In genomic region chr4:186701788-186702187, GRCh38 we compare ENCODE assay signal across 15 cellular contexts. TPM values are rescaled to one million over a fixed set of nuclear protein-coding genes. Genes with fewer than 3 reads are reported as not detected.
DNase-seq lines count a peak whose midpoint lies in the region; ATAC-seq, FAIRE-seq and TF ChIP-seq lines count a peak whose summit lies in the region.
"Had no signal": no experiment of that assay in that cellular context is flagged by ENCODE, and none has a peak within 500 bp of the region (broad histone marks: within the 10 kb centered on the region; RNA-seq: fewer than 3 reads in every experiment).

No MANE protein-coding gene starts in this region.

- H3K27ac ChIP-seq in astrocyte (ENCODE audit: low read depth, low read length) = peak overlapping the region; percentile 81
- peak overlapping the region; percentile 69 for H3K27ac ChIP-seq in layer of hippocampus (ENCODE audit: low read depth, low read length)
- H3K27ac ChIP-seq: neutrophil had no signal

- H3K4me3 Mint-ChIP-seq in Calu3 (ENCODE audit: low read depth, unreplicated experiment) = peak overlapping the region; percentile 59
- peak overlapping the region; percentile 23 for H3K4me3 Mint-ChIP-seq in astrocyte (ENCODE audit: unreplicated experiment)
- no peak overlapping the region for H3K4me3 Mint-ChIP-seq in T-helper 2 cell treated with Interferon-gamma antibody and Interleukin-4, amounts not matched to agents 5 μg/mL and 100 μg/mL, for 36 hours
- H3K4me3 Mint-ChIP-seq: effector memory CD8-positive, alpha-beta T cell had no signal

- H4K20me1 ChIP-seq in astrocyte (ENCODE audit: insufficient read depth, low read length) = peaks cover 97% of the 10 kb centered on the region

- DNase-seq in Calu3 (no peak), astrocyte (ENCODE audit: low read depth) (no peak), skeletal muscle cell (ENCODE audit: low read depth) (no peak), hepatic stellate cell (ENCODE audit: low spot score) (no peak), left colon (no peak), NCI-H2081 (lab: John Stamatoyannopoulos, UW) (no peak)
- DNase-seq in T-helper 2 cell treated with Interferon-gamma antibody and Interleukin-4, amounts not matched to agents 5 μg/mL and 100 μg/mL, for 36 hours (ENCODE audit: low spot score) = no peak
- DNase-seq: activated CD4-positive, alpha-beta T cell treated with anti-CD3 and anti-CD28 coated beads, Interleukin-2, amount 50 U/mL, for 1 hour; AML-193; effector memory CD8-positive, alpha-beta T cell; KG1; NCI-H1436 treated with DMSO at 0.1 percent for 48 hours had no signal

- BruUV-seq in Calu3 (replicated peaks; lab: Mats Ljungman, UMichigan) = no TSS peak

- H3K4me1 Mint-ChIP-seq in Calu3 (ENCODE audit: low read depth, unreplicated experiment) (peaks cover 76% of the 10 kb centered on the region), astrocyte (ENCODE audit: low read depth, unreplicated experiment) (peaks cover 58% of the 10 kb centered on the region)
- no peaks in the 10 kb centered on the region for H3K4me1 Mint-ChIP-seq in T-helper 2 cell treated with Interferon-gamma antibody and Interleukin-4, amounts not matched to agents 5 μg/mL and 100 μg/mL, for 36 hours (ENCODE audit: low read depth)

- H3K4me2 ChIP-seq in astrocyte (ENCODE audit: low read length) = peak overlapping the region; percentile 74

- CTCF ChIA-PET in Calu3 (lab: Charles Lee) = no interaction called here

- ATAC-seq in left colon = no peak
- ATAC-seq: effector memory CD8-positive, alpha-beta T cell had no signal

- H3K36me3 ChIP-seq in astrocyte (ENCODE audit: insufficient read depth, low read length) = peaks cover 21% of the 10 kb centered on the region
- H3K36me3 ChIP-seq: neutrophil had no signal

- peak overlapping the region; percentile 73 for H3K9ac ChIP-seq in astrocyte (ENCODE audit: low read length)

- H3K36me3 Mint-ChIP-seq in Calu3 (ENCODE audit: insufficient read depth, unreplicated experiment) (peaks cover 28% of the 10 kb centered on the region), astrocyte (ENCODE audit: low read depth, unreplicated experiment) (peaks cover 43% of the 10 kb centered on the region)
- no peaks in the 10 kb centered on the region for H3K36me3 Mint-ChIP-seq in T-helper 2 cell treated with Interferon-gamma antibody and Interleukin-4, amounts not matched to agents 5 μg/mL and 100 μg/mL, for 36 hours (ENCODE audit: low read depth)

- no peaks in the 10 kb centered on the region for H3K9me3 Mint-ChIP-seq in Calu3 (ENCODE audit: low read depth, unreplicated experiment)
- H3K9me3 Mint-ChIP-seq in astrocyte (ENCODE audit: unreplicated experiment) = no peaks in the 10 kb centered on the region
- H3K9me3 Mint-ChIP-seq in T-helper 2 cell treated with Interferon-gamma antibody and Interleukin-4, amounts not matched to agents 5 μg/mL and 100 μg/mL, for 36 hours = peaks cover 15% of the 10 kb centered on the region

- peaks cover 100% of the 10 kb centered on the region for H3K79me2 ChIP-seq in astrocyte (ENCODE audit: insufficient read depth, low read length)

- no peak for FAIRE-seq in astrocyte (lab: Jason Lieb, UNC)
- FAIRE-seq: urothelium cell line had no signal

- no peak overlapping the region for H2AFZ ChIP-seq in astrocyte (ENCODE audit: low read depth, low read length)

- H3K27ac Mint-ChIP-seq in Calu3 (ENCODE audit: unreplicated experiment) (peak overlapping the region; percentile 67), astrocyte (ENCODE audit: unreplicated experiment) (peak overlapping the region; percentile 78)
- H3K27ac Mint-ChIP-seq in T-helper 2 cell treated with Interferon-gamma antibody and Interleukin-4, amounts not matched to agents 5 μg/mL and 100 μg/mL, for 36 hours = no peak overlapping the region
- H3K27ac Mint-ChIP-seq: effector memory CD8-positive, alpha-beta T cell had no signal

- TF ChIP-seq CTCF in Calu3 (IDR thresholded peaks at IDR 0.05; ENCODE audit: unreplicated experiment) = no peak
- no peak for TF ChIP-seq CTCF in astrocyte (IDR thresholded peaks at IDR 0.05; ENCODE audit: insufficient read depth, low read depth, low read length)

- H3K27me3 ChIP-seq in astrocyte (ENCODE audit: insufficient read depth, low read length) (no peaks in the 10 kb centered on the region), layer of hippocampus (ENCODE audit: control insufficient read depth, insufficient read depth, low read length) (no peaks in the 10 kb centered on the region)
- H3K27me3 ChIP-seq: neutrophil had no signal

- intact Hi-C loops in Calu3 (cut with micrococcal nuclease; ENCODE audit: unreplicated experiment) (no loop called here), left colon (cut with DNase I, micrococcal nuclease) (no loop called here)

- peaks cover 19% of the 10 kb centered on the region for H3K4me1 ChIP-seq in astrocyte (ENCODE audit: insufficient read depth, low read length)

- H3K9me3 ChIP-seq in astrocyte (ENCODE audit: insufficient read depth, low read depth, low read length) = no peaks in the 10 kb centered on the region
- H3K9me3 ChIP-seq: neutrophil had no signal

- H3K27me3 Mint-ChIP-seq in Calu3 (ENCODE audit: unreplicated experiment) (no peaks in the 10 kb centered on the region), astrocyte (ENCODE audit: low read depth, unreplicated experiment) (no peaks in the 10 kb centered on the region)
- H3K27me3 Mint-ChIP-seq in T-helper 2 cell treated with Interferon-gamma antibody and Interleukin-4, amounts not matched to agents 5 μg/mL and 100 μg/mL, for 36 hours (ENCODE audit: low read depth) = no peaks in the 10 kb centered on the region
- H3K27me3 Mint-ChIP-seq: effector memory CD8-positive, alpha-beta T cell had no signal

- H3K4me3 ChIP-seq in astrocyte (ENCODE audit: insufficient read depth, low read depth, low read length) (no peak overlapping the region), skeletal muscle cell (ENCODE audit: low read depth, low read length) (peak overlapping the region; percentile 3)

RNA-seq across cellular contexts. Expression of gene FAT1, which starts 21.9 kb away (rescaled TPM):
- total RNA-seq in Calu3 (2022) = 197 and 210 TPM in 2 replicates
- total RNA-seq in astrocyte = 590 and 591 TPM in 2 replicates
- 100 to 1,000 TPM; 291 to 299 TPM for total RNA-seq in left colon
